ENCODE assay signal across 18 cellular contexts in genomic region chr4:55172694-55173287, GRCh38. TPM values are rescaled to one million over a fixed set of nuclear protein-coding genes. Genes with fewer than 3 reads are reported as not detected.
A peak's percentile ranks its signal among the peaks of the same experiment; 100 is the strongest.
DNase-seq lines count a peak whose midpoint lies in the region; ATAC-seq and TF ChIP-seq lines count a peak whose summit lies in the region.
"Had no signal": no experiment of that assay in that cellular context is flagged by ENCODE, and none has a peak within 500 bp of the region (broad histone marks: within the 10 kb centered on the region; RNA-seq: fewer than 3 reads in every experiment).

No MANE protein-coding gene starts in this region.

- TF ChIP-seq CTCF in choroid plexus epithelial cell (conservative IDR thresholded peaks at IDR 0.05; ENCODE audit: low read depth, low read length): no peak
- no peak for TF ChIP-seq CTCF in left lung (IDR thresholded peaks at IDR 0.05)
- TF ChIP-seq CTCF in upper lobe of left lung (IDR thresholded peaks at IDR 0.05): no peak
- no peak for TF ChIP-seq CTCF in WERI-Rb-1 (IDR thresholded peaks at IDR 0.05; ENCODE audit: low read depth, low read length)

- peak in 3 of 4 donors; percentile 22 to 86 (median 80) for TF ChIP-seq EP300 in upper lobe of left lung (IDR thresholded peaks at IDR 0.05)

- H3K36me3 ChIP-seq in left lung (no peaks in the 10 kb centered on the region), upper lobe of left lung (no peaks in the 10 kb centered on the region), WERI-Rb-1 (no peaks in the 10 kb centered on the region)

- ATAC-seq in left lung: peak; percentile 62
- no peak for ATAC-seq in upper lobe of left lung (ENCODE audit: low FRiP score in 2 of 2)
- ATAC-seq: natural killer cell treated with Interleukin-12 subunit alpha and Interleukin-12 subunit beta and Interleukin-15 and Interleukin-18, amount 100 ng/mL, for 72 hours had no signal

- WGBS in upper lobe of left lung, 2 donors: 57 to 68% methylated on average over 4 of the region's 4 CpGs

- H3K9me3 ChIP-seq in left lung: no peaks in the 10 kb centered on the region
- no peaks in the 10 kb centered on the region for H3K9me3 ChIP-seq in upper lobe of left lung
- H3K9me3 ChIP-seq in WERI-Rb-1 (ENCODE audit: severe bottlenecking): no peaks in the 10 kb centered on the region

- intact Hi-C loops in left lung (cut with DNase I): no loop called here

- H3K4me1 ChIP-seq in left lung (peaks cover 3 to 5% of the 10 kb centered on the region in 2 donors), upper lobe of left lung (peaks cover 0 to 8% (median 2%) of the 10 kb centered on the region in 4 donors)

- no peak for TF ChIP-seq POLR2A in upper lobe of left lung (IDR thresholded peaks at IDR 0.05)

- H3K27me3 ChIP-seq in left lung: no peaks in the 10 kb centered on the region
- no peaks in the 10 kb centered on the region for H3K27me3 ChIP-seq in upper lobe of left lung
- H3K27me3 ChIP-seq in WERI-Rb-1 (ENCODE audit: insufficient read depth, low read depth, severe bottlenecking): peaks cover 58% of the 10 kb centered on the region

- no peak overlapping the region for H3K4me3 ChIP-seq in choroid plexus epithelial cell (ENCODE audit: low read depth, low read length)
- no peak overlapping the region for H3K4me3 ChIP-seq in left lung
- H3K4me3 ChIP-seq in upper lobe of left lung: no peak overlapping the region
- no peak overlapping the region for H3K4me3 ChIP-seq in WERI-Rb-1 (ENCODE audit: low read depth, low read length)

- DNase-seq in DMS153 (lab: John Stamatoyannopoulos, UW): peak; percentile 16
- DNase-seq in DMS153 treated with DMSO at 0.1 percent for 48 hours (lab: John Stamatoyannopoulos, UW; ENCODE audit: unreplicated experiment): no peak
- peak; percentile 56 for DNase-seq in choroid plexus epithelial cell (ENCODE audit: low read depth)
- no peak for DNase-seq in left lung
- no peak for DNase-seq in upper lobe of left lung
- DNase-seq in hippocampal formation (lab: John Stamatoyannopoulos, UW): no peak
- DNase-seq in NCI-H774 (lab: John Stamatoyannopoulos, UW): no peak
- no peak for DNase-seq in WERI-Rb-1
- DNase-seq: endodermal cell; H9; immature natural killer cell; KG1; NCI-H2107; OCI-M1; stimulated activated CD4-positive, alpha-beta T cell treated with anti-CD3 and anti-CD28 coated beads, Interleukin-1b, Interleukin-23, amount 100 ng/mL, for 48 hours; stimulated activated naive CD4-positive, alpha-beta T cell had no signal

- H3K27ac ChIP-seq in left lung: peak overlapping the region; percentile 33 to 72
- H3K27ac ChIP-seq in upper lobe of left lung: peak overlapping the region; percentile 35 to 82 (median 60)
- H3K27ac ChIP-seq in WERI-Rb-1: no peak overlapping the region
- H3K27ac ChIP-seq: 22Rv1 had no signal

RNA-seq across cellular contexts. Expression of gene KDR, which starts 47.4 kb away (rescaled TPM):
- 10 to 100 TPM; 27.1 to 34.9 TPM for total RNA-seq in left lung
- total RNA-seq in upper lobe of left lung: 10 to 100 TPM; 22.0 to 53.1 (median 35.7) TPM
- total RNA-seq: natural killer cell treated with Interleukin-12 subunit alpha and Interleukin-12 subunit beta and Interleukin-15 and Interleukin-18, amount 100 ng/mL, for 72 hours had no signal

Comparison
In these comparisons a context has a peak if more than half of its experiments do, and no peak if none do; other contexts are left out.
1. DNase-seq: peak in DMS153 (single experiment) and choroid plexus epithelial cell (single experiment); none in DMS153 treated with DMSO at 0.1 percent for 48 hours (single experiment), left lung (0 of 2), upper lobe of left lung (0 of 2), hippocampal formation (0 of 2), NCI-H774 (single experiment) and WERI-Rb-1 (single experiment).